34 cellular contexts compared by ENCODE assay signal in genomic region chr16:7216719-7217118, GRCh38.
"Had no signal": no experiment of that assay in that cellular context is flagged by ENCODE, and none has a peak within 500 bp of the region (broad histone marks: within the 10 kb centered on the region; RNA-seq: fewer than 3 reads in every experiment).

No MANE protein-coding gene starts in this region.

- H3K9me3 ChIP-seq: adrenal gland, ascending aorta, body of pancreas had no signal

- FAIRE-seq: astrocyte, bronchial epithelial cell had no signal

- DNase-seq: activated effector memory CD4-positive, alpha-beta T cell treated with anti-CD3 and anti-CD28 coated beads, Interleukin-2, amount 50 U/mL, for 16 hours; activated effector memory CD4-positive, alpha-beta T cell treated with Interleukin-2 at 50 U/mL for 16 hours; activated gamma-delta T cell; activated gamma-delta T cell treated with Interleukin-2 at 50 U/mL for 16 hours; activated naive CD4-positive, alpha-beta T cell; activated naive CD4-positive, alpha-beta T cell treated with anti-CD3 and anti-CD28 coated beads for 36 hours; activated naive CD4-positive, alpha-beta T cell treated with anti-CD3 and anti-CD28 coated beads, Interleukin-2, amount 10 ng/mL, durations not matched to agents 7 days and 5 days; activated naive CD4-positive, alpha-beta T cell treated with anti-CD3 and anti-CD28 coated beads, Interleukin-2, amount 50 U/mL, for 16 hours; activated naive CD4-positive, alpha-beta T cell treated with Interleukin-2 at 50 U/mL for 16 hours; activated naive CD8-positive, alpha-beta T cell treated with anti-CD3 and anti-CD28 coated beads for 36 hours; activated naive CD8-positive, alpha-beta T cell treated with anti-CD3 and anti-CD28 coated beads, Interleukin-2, amount 10 ng/mL, durations not matched to agents 7 days and 5 days; activated naive CD8-positive, alpha-beta T cell treated with anti-CD3 and anti-CD28 coated beads, Interleukin-2, amount 50 U/mL, for 24 hours; activated T-cell treated with anti-CD3 and anti-CD28 coated beads, Interleukin-2, amount 50 U/mL, for 1 hour; activated T-cell treated with anti-CD3 and anti-CD28 coated beads, Interleukin-2, amount 50 U/mL, for 24 hours; activated T-cell treated with anti-CD3 and anti-CD28 coated beads, Interleukin-2, amount 50 U/mL, for 4 hours; activated T-cell treated with anti-CD3 and anti-CD28 coated beads, Interleukin-2, amount 50 U/mL, for 48 hours; activated T-cell treated with anti-CD3 and anti-CD28 coated beads, Interleukin-2, amount 50 U/mL, for 72 hours; adrenal gland; amniotic stem cell; amygdala; anterior cingulate cortex; aorta; body of pancreas; brain microvascular endothelial cell; caudate nucleus; central memory CD4-positive, alpha-beta T cell; cerebellar nuclear complex had no signal

- H3K36me3 ChIP-seq: adrenal gland, ascending aorta, brain microvascular endothelial cell, breast epithelium, cardiac muscle cell had no signal

- H3K27ac ChIP-seq: adrenal gland, ascending aorta, body of pancreas, brain microvascular endothelial cell, breast epithelium, cardiac muscle cell had no signal

- H3K4me1 ChIP-seq: adrenal gland, ascending aorta, body of pancreas, breast epithelium had no signal

- H3K4me3 ChIP-seq: adrenal gland, ascending aorta, body of pancreas, breast epithelium, cardiac muscle cell had no signal

- H3K27me3 ChIP-seq: adrenal gland, ascending aorta, body of pancreas, brain microvascular endothelial cell, breast epithelium, cardiac muscle cell had no signal

- ATAC-seq: activated naive CD4-positive, alpha-beta T cell treated with anti-CD3 and anti-CD28 coated beads, Interleukin-2, amount 50 U/mL, for 72 hours; activated naive CD8-positive, alpha-beta T cell treated with anti-CD3 and anti-CD28 coated beads, Interleukin-2, amount 50 U/mL, for 24 hours; activated T-cell treated with anti-CD3 and anti-CD28 coated beads, Interleukin-2, amount 50 U/mL, for 4 hours; activated T-cell treated with anti-CD3 and anti-CD28 coated beads, Interleukin-2, amount 50 U/mL, for 72 hours; activated T-helper 17 cell treated with anti-CD3 and anti-CD28 coated beads, Interleukin-2, amount 50 U/mL, for 72 hours; body of pancreas had no signal
